Comparison of ENCODE assay signal across 7 cellular contexts in the genomic region with DNA sequence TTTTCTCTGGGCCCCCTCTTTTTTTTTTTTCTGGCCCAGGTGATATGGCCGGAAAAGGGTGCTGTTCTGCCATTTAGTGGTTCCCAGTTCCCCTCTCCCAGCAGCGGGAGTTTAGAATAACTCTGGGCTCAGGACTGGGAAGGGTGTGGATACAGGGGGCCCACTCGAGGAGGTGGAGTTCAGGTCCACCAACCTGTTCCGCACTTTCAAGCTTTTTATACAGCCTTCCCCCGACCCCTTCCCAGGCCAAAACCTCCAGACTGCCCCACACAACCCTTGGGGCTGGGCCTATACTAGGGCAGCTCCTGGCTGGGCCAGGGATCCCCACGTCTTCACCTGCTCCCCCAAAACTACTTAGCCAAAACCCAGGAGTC. TPM values are rescaled to one million over a fixed set of nuclear protein-coding genes. Genes with fewer than 3 reads are reported as not detected.
A peak's percentile ranks its signal among the peaks of the same experiment; 100 is the strongest.
DNase-seq lines count a peak whose midpoint lies in the region; ATAC-seq and TF ChIP-seq lines count a peak whose summit lies in the region.

No MANE protein-coding gene starts in this region.

- DNase-seq in HFF-Myc (ENCODE audit: extremely low read depth, low read depth) (no peak), NCI-H226 (no peak), DMS 273 (lab: John Stamatoyannopoulos, UW; ENCODE audit: unreplicated experiment) (no peak)
- DNase-seq in activated T-helper 1 cell treated with anti-CD3 and anti-CD28 coated beads, Interleukin-12 subunit alpha, Interleukin-12 subunit beta, Interleukin-2, Interleukin-4 antibody, amounts not matched to agents 30 ng/mL and 10 ng/mL and 1 ng/mL, durations not matched to agents 14 hours and 24 hours and 36 hours (ENCODE audit: low spot score) = no peak
- no peak for DNase-seq in stimulated activated naive B cell treated with anti-CD40 and anti-IgM and Interleukin-4, amounts not matched to agents 10 μg/mL and 1 μg/mL and 100 μg/mL, for 72 hours
- DNase-seq in stimulated activated CD4-positive, alpha-beta T cell treated with anti-CD3 and anti-CD28 coated beads, Interleukin-4, amount 100 ng/mL, for 24 hours = no peak

- H3K9me3 ChIP-seq in iPS-18a (ENCODE audit: control insufficient read depth, low read depth, low read length) = no peaks in the 10 kb centered on the region

- H3K36me3 Mint-ChIP-seq in activated T-helper 1 cell treated with anti-CD3 and anti-CD28 coated beads, Interleukin-12 subunit alpha, Interleukin-12 subunit beta, Interleukin-2, Interleukin-4 antibody, amounts not matched to agents 30 ng/mL and 10 ng/mL and 1 ng/mL, durations not matched to agents 14 hours and 24 hours and 36 hours (ENCODE audit: low read depth) = peaks cover 2% of the 10 kb centered on the region
- no peaks in the 10 kb centered on the region for H3K36me3 Mint-ChIP-seq in stimulated activated naive B cell treated with anti-CD40 and anti-IgM and Interleukin-4, amounts not matched to agents 10 μg/mL and 1 μg/mL and 100 μg/mL, for 72 hours

- no peak overlapping the region for H3K27ac ChIP-seq in iPS-18a (ENCODE audit: low read length)

- intact Hi-C loops in activated T-helper 1 cell treated with anti-CD3 and anti-CD28 coated beads, Interleukin-12 subunit alpha, Interleukin-12 subunit beta, Interleukin-2, Interleukin-4 antibody, amounts not matched to agents 30 ng/mL and 10 ng/mL and 1 ng/mL, durations not matched to agents 14 hours and 24 hours and 36 hours (cut with micrococcal nuclease) = loop anchor here (5.0 kb wide), 1 partner anchor 136 kb away; no protein-coding TSS in a partner anchor

- TF ChIP-seq CTCF in HFF-Myc (IDR thresholded peaks at IDR 0.05; ENCODE audit: low read depth, low read length, missing control alignments) = no peak

- peaks cover 20% of the 10 kb centered on the region for H3K27me3 Mint-ChIP-seq in activated T-helper 1 cell treated with anti-CD3 and anti-CD28 coated beads, Interleukin-12 subunit alpha, Interleukin-12 subunit beta, Interleukin-2, Interleukin-4 antibody, amounts not matched to agents 30 ng/mL and 10 ng/mL and 1 ng/mL, durations not matched to agents 14 hours and 24 hours and 36 hours (ENCODE audit: insufficient read depth)
- peaks cover 28 to 43% of the 10 kb centered on the region in 2 donors for H3K27me3 Mint-ChIP-seq in stimulated activated naive B cell treated with anti-CD40 and anti-IgM and Interleukin-4, amounts not matched to agents 10 μg/mL and 1 μg/mL and 100 μg/mL, for 72 hours

- peaks cover 21% of the 10 kb centered on the region for H3K4me1 ChIP-seq in iPS-18a (ENCODE audit: control insufficient read depth, low read depth, low read length)

- H3K9me3 Mint-ChIP-seq in activated T-helper 1 cell treated with anti-CD3 and anti-CD28 coated beads, Interleukin-12 subunit alpha, Interleukin-12 subunit beta, Interleukin-2, Interleukin-4 antibody, amounts not matched to agents 30 ng/mL and 10 ng/mL and 1 ng/mL, durations not matched to agents 14 hours and 24 hours and 36 hours = no peaks in the 10 kb centered on the region
- H3K9me3 Mint-ChIP-seq in stimulated activated naive B cell treated with anti-CD40 and anti-IgM and Interleukin-4, amounts not matched to agents 10 μg/mL and 1 μg/mL and 100 μg/mL, for 72 hours = no peaks in the 10 kb centered on the region

- no peaks in the 10 kb centered on the region for H3K36me3 ChIP-seq in iPS-18a (ENCODE audit: control insufficient read depth, low read depth, low read length)

- H3K9ac ChIP-seq in iPS-18a (ENCODE audit: low read length) = peak overlapping the region; percentile 62

- H3K27me3 ChIP-seq in iPS-18a (ENCODE audit: control insufficient read depth, insufficient read depth, low read length) = peaks cover 6% of the 10 kb centered on the region

- peak overlapping the region; percentile 85 for H3K4me3 Mint-ChIP-seq in activated T-helper 1 cell treated with anti-CD3 and anti-CD28 coated beads, Interleukin-12 subunit alpha, Interleukin-12 subunit beta, Interleukin-2, Interleukin-4 antibody, amounts not matched to agents 30 ng/mL and 10 ng/mL and 1 ng/mL, durations not matched to agents 14 hours and 24 hours and 36 hours
- H3K4me3 Mint-ChIP-seq in stimulated activated naive B cell treated with anti-CD40 and anti-IgM and Interleukin-4, amounts not matched to agents 10 μg/mL and 1 μg/mL and 100 μg/mL, for 72 hours = peak overlapping the region; percentile 84 to 88

- no peak for ATAC-seq in stimulated activated naive B cell treated with anti-CD40 and anti-IgM and Interleukin-4, amounts not matched to agents 10 μg/mL and 1 μg/mL and 100 μg/mL, for 72 hours (replicated peaks)

- H3K27ac Mint-ChIP-seq in activated T-helper 1 cell treated with anti-CD3 and anti-CD28 coated beads, Interleukin-12 subunit alpha, Interleukin-12 subunit beta, Interleukin-2, Interleukin-4 antibody, amounts not matched to agents 30 ng/mL and 10 ng/mL and 1 ng/mL, durations not matched to agents 14 hours and 24 hours and 36 hours = peak overlapping the region; percentile 68
- no peak overlapping the region for H3K27ac Mint-ChIP-seq in stimulated activated naive B cell treated with anti-CD40 and anti-IgM and Interleukin-4, amounts not matched to agents 10 μg/mL and 1 μg/mL and 100 μg/mL, for 72 hours

- peak overlapping the region; percentile 87 for H3K4me3 ChIP-seq in HFF-Myc (replicated peaks; ENCODE audit: low read depth, low read length)
- H3K4me3 ChIP-seq in iPS-18a (ENCODE audit: low read length) = peak overlapping the region; percentile 88

- peaks cover 16% of the 10 kb centered on the region for H3K4me1 Mint-ChIP-seq in activated T-helper 1 cell treated with anti-CD3 and anti-CD28 coated beads, Interleukin-12 subunit alpha, Interleukin-12 subunit beta, Interleukin-2, Interleukin-4 antibody, amounts not matched to agents 30 ng/mL and 10 ng/mL and 1 ng/mL, durations not matched to agents 14 hours and 24 hours and 36 hours (ENCODE audit: low read depth)
- H3K4me1 Mint-ChIP-seq in stimulated activated naive B cell treated with anti-CD40 and anti-IgM and Interleukin-4, amounts not matched to agents 10 μg/mL and 1 μg/mL and 100 μg/mL, for 72 hours = peaks cover 19 to 28% of the 10 kb centered on the region in 2 donors

RNA-seq across cellular contexts. Expression of a gene that starts 0.4 kb away (rescaled TPM):
- 1.8 and 2.2 TPM in 2 replicates for total RNA-seq in activated T-helper 1 cell treated with anti-CD3 and anti-CD28 coated beads, Interleukin-12 subunit alpha, Interleukin-12 subunit beta, Interleukin-2, Interleukin-4 antibody, amounts not matched to agents 30 ng/mL and 10 ng/mL and 1 ng/mL, durations not matched to agents 14 hours and 24 hours and 36 hours

RNA-seq across cellular contexts. Expression of a gene that starts 25.1 kb away (rescaled TPM):
- total RNA-seq in activated T-helper 1 cell treated with anti-CD3 and anti-CD28 coated beads, Interleukin-12 subunit alpha, Interleukin-12 subunit beta, Interleukin-2, Interleukin-4 antibody, amounts not matched to agents 30 ng/mL and 10 ng/mL and 1 ng/mL, durations not matched to agents 14 hours and 24 hours and 36 hours = 151 and 158 TPM in 2 replicates
